ENCODE assay signal across 1 cellular context in genomic region chr20:13638162-13638495, GRCh38.
TF ChIP-seq lines count a peak whose summit lies in the region.

No MANE protein-coding gene starts in this region.

TF ChIP-seq in WTC11, 78 proteins besides CTCF, POLR2A, EP300 and RAD21 (continued from another document):
- TF ChIP-seq PRRX2 (CRISPR knock-in tag; IDR thresholded peaks at IDR 0.05): no peak
- TF ChIP-seq KAT7 (CRISPR knock-in tag; IDR thresholded peaks at IDR 0.05; ENCODE audit: borderline replicate concordance): no peak
- no peak for TF ChIP-seq RELA (CRISPR knock-in tag; IDR thresholded peaks at IDR 0.05; ENCODE audit: borderline replicate concordance)
- no peak for TF ChIP-seq FOXK1 (CRISPR knock-in tag; IDR thresholded peaks at IDR 0.05)
- no peak for TF ChIP-seq FOXP1 (CRISPR knock-in tag; IDR thresholded peaks at IDR 0.05; ENCODE audit: borderline replicate concordance)
- no peak for TF ChIP-seq ARID4B (CRISPR knock-in tag; IDR thresholded peaks at IDR 0.05; ENCODE audit: borderline replicate concordance)
TF ChIP-seq in WTC11: peak in this region for 0.
